ENCODE assay signal across 8 cellular contexts in genomic region chr11:69044111-69045013, GRCh38. TPM values are rescaled to one million over a fixed set of nuclear protein-coding genes. Genes with fewer than 3 reads are reported as not detected.
DNase-seq lines count a peak whose midpoint lies in the region; FAIRE-seq and TF ChIP-seq lines count a peak whose summit lies in the region.

No MANE protein-coding gene starts in this region.

- H3K36me3 ChIP-seq in GM06990 (ENCODE audit: control insufficient read depth, insufficient read depth, low read length) (no peaks in the 10 kb centered on the region), stomach (no peaks in the 10 kb centered on the region)

- no peak for TF ChIP-seq EP300 in stomach (IDR thresholded peaks at IDR 0.05)

- H3K4me3 ChIP-seq in GM06990 (replicated peaks; ENCODE audit: low read depth, low read length), result no peak overlapping the region
- H3K4me3 ChIP-seq in stomach, result no peak overlapping the region

- no peak for TF ChIP-seq POLR2A in stomach (IDR thresholded peaks at IDR 0.05)

- H3K27me3 ChIP-seq in GM06990 (replicated peaks; ENCODE audit: control insufficient read depth, insufficient read depth, low read length), result no peaks in the 10 kb centered on the region
- H3K27me3 ChIP-seq in stomach, result no peaks in the 10 kb centered on the region

- TF ChIP-seq CTCF in GM06990 (IDR thresholded peaks at IDR 0.05; ENCODE audit: insufficient read depth, low read length, poor library complexity, severe bottlenecking), result peak; percentile 53
- TF ChIP-seq CTCF in stomach (IDR thresholded peaks at IDR 0.05), result peak in 4 of 7 experiments; percentile 16 to 51 (median 40)

- H3K9me3 ChIP-seq in stomach, result no peaks in the 10 kb centered on the region

- DNase-seq in A172 (ENCODE audit: low spot score) (peak; percentile 77), GM06990 (ENCODE audit: extremely low read depth, insufficient read length) (no peak), NCI-H524 treated with DMSO at 0.1 percent for 48 hours (lab: John Stamatoyannopoulos, UW) (peak; percentile 53), T47D (ENCODE audit: low read depth in 1 of 2, low spot score in 1 of 2) (peak; percentile 70 to 88), inferior parietal cortex (ENCODE audit: extremely low spot score) (peak; percentile 69), stomach (peak; percentile 72), GM19239 (ENCODE audit: insufficient read length, low spot score) (no peak), DMS79 (lab: John Stamatoyannopoulos, UW) (no peak)

- WGBS in stomach, 5 donors, result 19 to 23% (median 22%) methylated on average over 13 to 15 of the region's 15 CpGs

- H3K4me1 ChIP-seq in stomach, result peaks cover under 1 to 23% (median 16%) of the 10 kb centered on the region in 4 donors

- no peak for FAIRE-seq in GM19239 (lab: Jason Lieb, UNC)

- in situ Hi-C loops in T47D (cut with HindIII; ENCODE audit: low pct_unique_long_range_greater_than_20kb, low sequenced_read_pairs), result no loop called here

- H3K27ac ChIP-seq in stomach, result peak overlapping the region in 4 of 5 donors; percentile 24 to 74 (median 38)

- intact Hi-C loops in stomach (cut with DNase I; ENCODE audit: low total_unique reads), result no loop called here

RNA-seq across cellular contexts. Expression of gene TPCN2, which starts 4.4 kb away (rescaled TPM):
- 11.1 and 11.9 TPM in 2 replicates for total RNA-seq in A172 (2014; rRNA removed; shearing (Covaris generic))
- 10 to 100 TPM in 4 of 5 donors, 1 to 10 TPM in 1; 6.4 to 66.1 (median 33.0) TPM for total RNA-seq in stomach
- 10 to 100 TPM; 16.4 to 29.8 (median 19.7) TPM for polyA plus RNA-seq in stomach

RNA-seq across cellular contexts. Expression of gene MRGPRF, which starts 31.3 kb away (rescaled TPM):
- total RNA-seq in A172 (2014; rRNA removed; shearing (Covaris generic)), result 0.69 and 0.86 TPM in 2 replicates
- 100 to 1,000 TPM in 1 of 5 donors, 10 to 100 TPM in 4; 16.2 to 123 (median 83.9) TPM for total RNA-seq in stomach
- 10 to 100 TPM in 1 of 3 donors, 1 to 10 TPM in 2; 6.7 to 23.4 (median 7.8) TPM for polyA plus RNA-seq in stomach

Comparison
In these comparisons a context has a peak if more than half of its experiments do, and no peak if none do; other contexts are left out.
1. DNase-seq: peak in A172 (single experiment), NCI-H524 treated with DMSO at 0.1 percent for 48 hours (single experiment), T47D (2 of 2), inferior parietal cortex (single experiment) and stomach (single experiment); none in GM06990 (single experiment), GM19239 (single experiment) and DMS79 (single experiment).